In genomic region chr2:176491172-176491904, GRCh38 we compare ENCODE assay signal across 8 cellular contexts.
DNase-seq lines count a peak whose midpoint lies in the region; ATAC-seq and TF ChIP-seq lines count a peak whose summit lies in the region.

No MANE protein-coding gene starts in this region.

- H3K4me1 Mint-ChIP-seq in T-helper 2 cell treated with Interferon-gamma antibody and Interleukin-4, amounts not matched to agents 5 μg/mL and 100 μg/mL, for 36 hours (ENCODE audit: low read depth), result peaks cover 11% of the 10 kb centered on the region
- peaks cover 14% of the 10 kb centered on the region for H3K4me1 Mint-ChIP-seq in stimulated activated effector memory CD8-positive, alpha-beta T cell treated with anti-CD3 and anti-CD28 coated beads, Interleukin-12 subunit alpha, Interleukin-12 subunit beta, amount 100 ng/mL, for 72 hours

- peaks cover 3 to 52% (median 25%) of the 10 kb centered on the region in 9 donors for H3K4me1 ChIP-seq in heart right ventricle

- H3K4me3 ChIP-seq in heart right ventricle, result no peak overlapping the region

- no peaks in the 10 kb centered on the region for H3K36me3 Mint-ChIP-seq in T-helper 2 cell treated with Interferon-gamma antibody and Interleukin-4, amounts not matched to agents 5 μg/mL and 100 μg/mL, for 36 hours (ENCODE audit: low read depth)
- H3K36me3 Mint-ChIP-seq in stimulated activated effector memory CD8-positive, alpha-beta T cell treated with anti-CD3 and anti-CD28 coated beads, Interleukin-12 subunit alpha, Interleukin-12 subunit beta, amount 100 ng/mL, for 72 hours, result no peaks in the 10 kb centered on the region

- peak; percentile 88 for ATAC-seq in HG03103 (IDR thresholded peaks at IDR 0.05; ENCODE audit: low read depth, unreplicated experiment)
- ATAC-seq in heart right ventricle, result peak; percentile 83 to 89 (median 86)
- peak; percentile 97 for ATAC-seq in stimulated activated effector memory CD8-positive, alpha-beta T cell treated with anti-CD3 and anti-CD28 coated beads, Interleukin-12 subunit alpha, Interleukin-12 subunit beta, amount 100 ng/mL, for 72 hours

- intact Hi-C loops in heart right ventricle (cut with DNase I), result loop anchor here in 1 of 10 donors (2.0 to 5.0 kb wide), 2 partner anchors 35 to 36 kb away; no protein-coding TSS in a partner anchor

- H3K27ac ChIP-seq in heart right ventricle, result peak overlapping the region; percentile 2 to 84 (median 75)

- no peaks in the 10 kb centered on the region for H3K9me3 ChIP-seq in heart right ventricle

- no peak overlapping the region for H3K4me3 Mint-ChIP-seq in T-helper 2 cell treated with Interferon-gamma antibody and Interleukin-4, amounts not matched to agents 5 μg/mL and 100 μg/mL, for 36 hours
- H3K4me3 Mint-ChIP-seq in stimulated activated effector memory CD8-positive, alpha-beta T cell treated with anti-CD3 and anti-CD28 coated beads, Interleukin-12 subunit alpha, Interleukin-12 subunit beta, amount 100 ng/mL, for 72 hours, result peak overlapping the region; percentile 24

- TF ChIP-seq CTCF in heart right ventricle (IDR thresholded peaks at IDR 0.05), result no peak

- no peak overlapping the region for H3K27ac Mint-ChIP-seq in T-helper 2 cell treated with Interferon-gamma antibody and Interleukin-4, amounts not matched to agents 5 μg/mL and 100 μg/mL, for 36 hours
- no peak overlapping the region for H3K27ac Mint-ChIP-seq in stimulated activated effector memory CD8-positive, alpha-beta T cell treated with anti-CD3 and anti-CD28 coated beads, Interleukin-12 subunit alpha, Interleukin-12 subunit beta, amount 100 ng/mL, for 72 hours

- peaks cover 0 to 38% (median 6%) of the 10 kb centered on the region in 7 donors for H3K27me3 ChIP-seq in heart right ventricle

- no peaks in the 10 kb centered on the region for H3K9me3 Mint-ChIP-seq in T-helper 2 cell treated with Interferon-gamma antibody and Interleukin-4, amounts not matched to agents 5 μg/mL and 100 μg/mL, for 36 hours
- H3K9me3 Mint-ChIP-seq in stimulated activated effector memory CD8-positive, alpha-beta T cell treated with anti-CD3 and anti-CD28 coated beads, Interleukin-12 subunit alpha, Interleukin-12 subunit beta, amount 100 ng/mL, for 72 hours, result no peaks in the 10 kb centered on the region

- no peaks in the 10 kb centered on the region for H3K36me3 ChIP-seq in heart right ventricle

- DNase-seq in AG08396 (ENCODE audit: low spot score) (peak; percentile 89), GM19238 (ENCODE audit: insufficient read length, low spot score) (peak; percentile 19), heart right ventricle (peak; percentile 58), NCI-H1436 treated with DMSO at 0.1 percent for 48 hours (lab: John Stamatoyannopoulos, UW) (no peak), ecto neural progenitor cell (ENCODE audit: low spot score) (no peak)
- DNase-seq in T-helper 2 cell treated with Interferon-gamma antibody and Interleukin-4, amounts not matched to agents 5 μg/mL and 100 μg/mL, for 36 hours (ENCODE audit: low spot score), result peak; percentile 71
- DNase-seq in stimulated activated effector memory CD8-positive, alpha-beta T cell treated with anti-CD3 and anti-CD28 coated beads, Interleukin-12 subunit alpha, Interleukin-12 subunit beta, amount 100 ng/mL, for 72 hours (ENCODE audit: low spot score in 2 of 2), result peak in 1 of 2 donors; percentile 61

- peaks cover 51% of the 10 kb centered on the region for H3K27me3 Mint-ChIP-seq in T-helper 2 cell treated with Interferon-gamma antibody and Interleukin-4, amounts not matched to agents 5 μg/mL and 100 μg/mL, for 36 hours (ENCODE audit: low read depth)

- 73 to 77% methylated on average over 9 of the region's 9 CpGs for WGBS in heart right ventricle, 2 donors

Comparison
In these comparisons a context has a peak if more than half of its experiments do, and no peak if none do; other contexts are left out.
1. DNase-seq: peak in AG08396 (single experiment), GM19238 (single experiment), T-helper 2 cell treated with Interferon-gamma antibody and Interleukin-4, amounts not matched to agents 5 μg/mL and 100 μg/mL, for 36 hours (single experiment) and heart right ventricle (2 of 2); none in NCI-H1436 treated with DMSO at 0.1 percent for 48 hours (single experiment) and ecto neural progenitor cell (single experiment).
2. Peak in every context shown above with its lines, with median percentiles within 50 percentile points of each other: ATAC-seq.